In genomic region chr16:75464130-75464918, GRCh38 we compare ENCODE assay signal across 8 cellular contexts. TPM values are rescaled to one million over a fixed set of nuclear protein-coding genes. Genes with fewer than 3 reads are reported as not detected.
DNase-seq lines count a peak whose midpoint lies in the region; ATAC-seq and TF ChIP-seq lines count a peak whose summit lies in the region.

Gene TMEM170A (minus strand): TSS chr16:75464689. CDS start chr16:75464600, 89 bp downstream.

- H3K9me3 Mint-ChIP-seq in activated B cell treated with CpG ODN at 0.5 μM for 24 hours (no peaks in the 10 kb centered on the region), immature natural killer cell (no peaks in the 10 kb centered on the region)

- POLR2A ChIA-PET in activated B cell treated with CpG ODN at 0.5 μM for 24 hours (lab: Charles Lee), result interaction anchor here (0.5 to 3.1 kb wide), 7 partner anchors 31 to 184 kb away, joined by 3 to 14 read pairs (median 4); partner anchors contain the start of genes ADAT1, CFDP1, KARS1 and TERF2IP

- H3K9me3 ChIP-seq in spleen, result no peaks in the 10 kb centered on the region

- H3K27ac Mint-ChIP-seq in activated B cell treated with CpG ODN at 0.5 μM for 24 hours (peak within 1 kb of the TSS; percentile 89), immature natural killer cell (peak within 1 kb of the TSS; percentile 86 to 97 (median 95))

- peak within 1 kb of the TSS; percentile 96 for H3K27ac ChIP-seq in caudate nucleus (ENCODE audit: low read depth, low read length)
- peak within 1 kb of the TSS; percentile 96 to 100 (median 98) for H3K27ac ChIP-seq in spleen

- TF ChIP-seq CTCF in activated B cell treated with CpG ODN at 0.5 μM for 24 hours (IDR thresholded peaks at IDR 0.05) (peak; percentile 99), spleen (IDR thresholded peaks at IDR 0.05 in 8 of 11, conservative IDR thresholded peaks at IDR 0.05 in 3 of 11) (peak; percentile 100)

- CTCF ChIA-PET in activated B cell treated with CpG ODN at 0.5 μM for 24 hours (lab: Charles Lee), result interaction anchor here (1.0 to 1.8 kb wide), 11 partner anchors 8 to 265 kb away, joined by 3 to 12 read pairs (median 4); partner anchors contain the start of gene CHST6

- no peaks in the 10 kb centered on the region for H3K36me3 ChIP-seq in spleen

- H3K4me1 Mint-ChIP-seq in activated B cell treated with CpG ODN at 0.5 μM for 24 hours (peaks cover 41% of the 10 kb centered on the region), immature natural killer cell (peaks cover 48 to 50% of the 10 kb centered on the region in 2 donors)

- DNase-seq in AG20443 (ENCODE audit: low spot score) (peak; percentile 98), NCI-H345 (lab: John Stamatoyannopoulos, UW) (peak; percentile 96), activated B cell treated with CpG ODN at 0.5 μM for 24 hours (peak; percentile 98), caudate nucleus (lab: John Stamatoyannopoulos, UW) (peak; percentile 60 to 100 (median 98)), immature natural killer cell (peak; percentile 99 to 100 (median 100)), spleen (peak; percentile 100)

- WGBS in spleen, 5 donors, result 0 to 1% (median 0%) methylated on average over 56 to 89 of the region's 89 CpGs

- intact Hi-C loops in activated B cell treated with CpG ODN at 0.5 μM for 24 hours (cut with micrococcal nuclease), result loop anchor here (1.0 to 10.0 kb wide), 10 partner anchors 31 to 1748 kb away; partner anchors contain the start of genes ADAT1, CFDP1, GABARAPL2 and KARS1
- intact Hi-C loops in spleen (cut with DNase I; ENCODE audit: low total_unique reads), result loop anchor here (10.0 kb wide), 2 partner anchors 90 to 160 kb away; partner anchors contain the start of genes ADAT1 and TMEM231

- H3K4me3 Mint-ChIP-seq in activated B cell treated with CpG ODN at 0.5 μM for 24 hours (peak within 1 kb of the TSS; percentile 92), immature natural killer cell (peak within 1 kb of the TSS; percentile 87 to 96 (median 93))

- H3K4me1 ChIP-seq in spleen, result peaks cover 0 to 63% (median 38%) of the 10 kb centered on the region in 6 donors

- peaks cover 9% of the 10 kb centered on the region for H3K36me3 Mint-ChIP-seq in activated B cell treated with CpG ODN at 0.5 μM for 24 hours (ENCODE audit: low read depth)
- H3K36me3 Mint-ChIP-seq in immature natural killer cell, result no peaks in the 10 kb centered on the region

- H3K4me3 ChIP-seq in spleen, result peak within 1 kb of the TSS; percentile 83 to 97 (median 93)

- H3K27me3 ChIP-seq in spleen (replicated peaks in 1 of 7), result no peaks in the 10 kb centered on the region

- peak; percentile 93 for ATAC-seq in GM19023 (IDR thresholded peaks at IDR 0.05; ENCODE audit: unreplicated experiment)
- peak; percentile 91 for ATAC-seq in HG03280 (IDR thresholded peaks at IDR 0.05; ENCODE audit: unreplicated experiment)
- ATAC-seq in activated B cell treated with CpG ODN at 0.5 μM for 24 hours (ENCODE audit: low read depth), result peak; percentile 95

- TF ChIP-seq POLR2A in spleen (IDR thresholded peaks at IDR 0.05), result peak; percentile 72 to 88 (median 88)

- H3K27me3 Mint-ChIP-seq in activated B cell treated with CpG ODN at 0.5 μM for 24 hours, result no peaks in the 10 kb centered on the region
- peaks cover 6 to 12% (median 9%) of the 10 kb centered on the region in 3 donors for H3K27me3 Mint-ChIP-seq in immature natural killer cell (ENCODE audit: low read depth in 3 of 3)

RNA-seq across cellular contexts. Expression of gene TMEM170A, which starts in this region (rescaled TPM):
- total RNA-seq in activated B cell treated with CpG ODN at 0.5 μM for 24 hours, result 25.3 and 28.3 TPM in 2 replicates
- 10 to 100 TPM; 20.0 to 29.5 (median 29.2) TPM for polyA plus RNA-seq in immature natural killer cell
- 10 to 100 TPM; 26.3 to 54.0 (median 34.2) TPM for total RNA-seq in spleen
- 10 to 100 TPM in 1 of 3 donors, 1 to 10 TPM in 2; 6.1 to 12.0 (median 6.4) TPM for polyA plus RNA-seq in spleen

Comparison
In these comparisons a context has a peak if more than half of its experiments do, and no peak if none do; other contexts are left out.
1. Peak in every context shown above with its lines: DNase-seq, ATAC-seq, H3K4me3 ChIP-seq and H3K27ac ChIP-seq.